ENCODE assay signal across 15 cellular contexts in genomic region chr6:90005048-90005827, GRCh38.
DNase-seq lines count a peak whose midpoint lies in the region; ATAC-seq and TF ChIP-seq lines count a peak whose summit lies in the region.
"Had no signal": no experiment of that assay in that cellular context is flagged by ENCODE, and none has a peak within 500 bp of the region (broad histone marks: within the 10 kb centered on the region; RNA-seq: fewer than 3 reads in every experiment).

No MANE protein-coding gene starts in this region.

- peaks cover 0 to 28% (median 0%) of the 10 kb centered on the region in 3 donors for H3K36me3 ChIP-seq in tibial nerve
- H3K36me3 ChIP-seq: thyroid gland had no signal

- peak overlapping the region in 1 of 4 donors; percentile 27 for H3K27ac ChIP-seq in tibial nerve
- H3K27ac ChIP-seq: HL-60, thyroid gland had no signal

- H3K27me3 Mint-ChIP-seq in WTC11 (ENCODE audit: low read depth) (no peaks in the 10 kb centered on the region), memory B cell (no peaks in the 10 kb centered on the region), HFFc6 (ENCODE audit: insufficient read depth) (no peaks in the 10 kb centered on the region)

- H3K4me1 ChIP-seq in tibial nerve, result peaks cover 0 to 15% (median 1%) of the 10 kb centered on the region in 4 donors
- H3K4me1 ChIP-seq: thyroid gland had no signal

- CTCF ChIA-PET in WTC11 (lab: Charles Lee), result interaction anchor here (1.7 kb wide), 1 partner anchor 65 kb away, joined by 6 read pairs; no protein-coding TSS in a partner anchor

- H3K27ac Mint-ChIP-seq in activated naive CD4-positive, alpha-beta T cell treated with anti-CD3 and anti-CD28 coated beads, Interleukin-2, amount 50 U/mL, for 72 hours, result peak overlapping the region; percentile 57 to 92
- no peak overlapping the region for H3K27ac Mint-ChIP-seq in WTC11
- H3K27ac Mint-ChIP-seq in memory B cell, result peak overlapping the region; percentile 21
- no peak overlapping the region for H3K27ac Mint-ChIP-seq in HFFc6

- POLR2A ChIA-PET in WTC11 (lab: Charles Lee), result no interaction called here

- H3K9me3 Mint-ChIP-seq in activated naive CD4-positive, alpha-beta T cell treated with anti-CD3 and anti-CD28 coated beads, Interleukin-2, amount 50 U/mL, for 72 hours, result no peaks in the 10 kb centered on the region
- H3K9me3 Mint-ChIP-seq in WTC11, result no peaks in the 10 kb centered on the region
- H3K9me3 Mint-ChIP-seq in memory B cell, result no peaks in the 10 kb centered on the region
- no peaks in the 10 kb centered on the region; the same call in 1 of the 2 replicates for H3K9me3 Mint-ChIP-seq in HFFc6
- H3K9me3 Mint-ChIP-seq: H9 had no signal

- H3K4me3 ChIP-seq in tibial nerve, result no peak overlapping the region
- H3K4me3 ChIP-seq: thyroid gland had no signal

- H3K27me3 ChIP-seq in tibial nerve, result no peaks in the 10 kb centered on the region
- H3K27me3 ChIP-seq: thyroid gland had no signal

- peaks cover 20 to 31% of the 10 kb centered on the region in 2 donors for H3K36me3 Mint-ChIP-seq in activated naive CD4-positive, alpha-beta T cell treated with anti-CD3 and anti-CD28 coated beads, Interleukin-2, amount 50 U/mL, for 72 hours
- H3K36me3 Mint-ChIP-seq in WTC11 (no peaks in the 10 kb centered on the region), memory B cell (peaks cover 20% of the 10 kb centered on the region), HFFc6 (ENCODE audit: low read depth) (no peaks in the 10 kb centered on the region)

- peaks cover 9% of the 10 kb centered on the region for H3K4me1 Mint-ChIP-seq in WTC11
- H3K4me1 Mint-ChIP-seq in memory B cell, result peaks cover 12% of the 10 kb centered on the region
- H3K4me1 Mint-ChIP-seq in HFFc6 (ENCODE audit: low read depth), result no peaks in the 10 kb centered on the region; the same call in 1 of the 2 replicates

- TF ChIP-seq POLR2A in tibial nerve (IDR thresholded peaks at IDR 0.05), result no peak

- H3K4me3 Mint-ChIP-seq in WTC11 (no peak overlapping the region), memory B cell (no peak overlapping the region), HFFc6 (no peak overlapping the region)
- H3K4me3 Mint-ChIP-seq: H9 had no signal

- no peak for DNase-seq in activated naive CD4-positive, alpha-beta T cell treated with anti-CD3 and anti-CD28 coated beads, Interleukin-2, amount 50 U/mL, for 72 hours (ENCODE audit: low spot score in 2 of 2)
- no peak for DNase-seq in activated naive CD4-positive, alpha-beta T cell (lab: John Stamatoyannopoulos, UW)
- no peak for DNase-seq in WTC11 (ENCODE audit: low spot score)
- no peak for DNase-seq in memory B cell (ENCODE audit: low spot score in 2 of 2)
- peak; percentile 18 to 38 for DNase-seq in tibial nerve (ENCODE audit: low spot score in 2 of 2)
- DNase-seq in NCI-H1092 treated with DMSO at 0.1 percent for 48 hours (lab: John Stamatoyannopoulos, UW), result no peak
- no peak for DNase-seq in activated T-cell treated with anti-CD3 and anti-CD28 coated beads for 4 hours
- no peak for DNase-seq in HFFc6
- DNase-seq: activated CD8-positive, alpha-beta memory T cell treated with anti-CD3 and anti-CD28 coated beads, Interleukin-2, amount 50 U/mL, for 4 hours; anterior cingulate cortex; cortex of kidney; H9; OCI-M1 had no signal

- no peaks in the 10 kb centered on the region for H3K9me3 ChIP-seq in tibial nerve
- H3K9me3 ChIP-seq: thyroid gland had no signal

- TF ChIP-seq CTCF in WTC11 (IDR thresholded peaks at IDR 0.05) (no peak), tibial nerve (IDR thresholded peaks at IDR 0.05) (no peak), HFFc6 (IDR thresholded peaks at IDR 0.05) (no peak)

- no peak for ATAC-seq in activated naive CD4-positive, alpha-beta T cell treated with anti-CD3 and anti-CD28 coated beads, Interleukin-2, amount 50 U/mL, for 72 hours
- ATAC-seq in WTC11, result 0 out of 2 replicates have a peak, but pooled peaks have one; percentile 26
- ATAC-seq in memory B cell (ENCODE audit: low read depth), result no peak

- TF ChIP-seq EP300 in tibial nerve (IDR thresholded peaks at IDR 0.05), result no peak

- WGBS in tibial nerve, 2 donors, result 80% methylated on average over 9 of the region's 9 CpGs

TF ChIP-seq in WTC11, 78 proteins besides CTCF, POLR2A, EP300 and RAD21:
- no peak for TF ChIP-seq ERG (CRISPR knock-in tag; IDR thresholded peaks at IDR 0.05)
- TF ChIP-seq, protein P1, sequence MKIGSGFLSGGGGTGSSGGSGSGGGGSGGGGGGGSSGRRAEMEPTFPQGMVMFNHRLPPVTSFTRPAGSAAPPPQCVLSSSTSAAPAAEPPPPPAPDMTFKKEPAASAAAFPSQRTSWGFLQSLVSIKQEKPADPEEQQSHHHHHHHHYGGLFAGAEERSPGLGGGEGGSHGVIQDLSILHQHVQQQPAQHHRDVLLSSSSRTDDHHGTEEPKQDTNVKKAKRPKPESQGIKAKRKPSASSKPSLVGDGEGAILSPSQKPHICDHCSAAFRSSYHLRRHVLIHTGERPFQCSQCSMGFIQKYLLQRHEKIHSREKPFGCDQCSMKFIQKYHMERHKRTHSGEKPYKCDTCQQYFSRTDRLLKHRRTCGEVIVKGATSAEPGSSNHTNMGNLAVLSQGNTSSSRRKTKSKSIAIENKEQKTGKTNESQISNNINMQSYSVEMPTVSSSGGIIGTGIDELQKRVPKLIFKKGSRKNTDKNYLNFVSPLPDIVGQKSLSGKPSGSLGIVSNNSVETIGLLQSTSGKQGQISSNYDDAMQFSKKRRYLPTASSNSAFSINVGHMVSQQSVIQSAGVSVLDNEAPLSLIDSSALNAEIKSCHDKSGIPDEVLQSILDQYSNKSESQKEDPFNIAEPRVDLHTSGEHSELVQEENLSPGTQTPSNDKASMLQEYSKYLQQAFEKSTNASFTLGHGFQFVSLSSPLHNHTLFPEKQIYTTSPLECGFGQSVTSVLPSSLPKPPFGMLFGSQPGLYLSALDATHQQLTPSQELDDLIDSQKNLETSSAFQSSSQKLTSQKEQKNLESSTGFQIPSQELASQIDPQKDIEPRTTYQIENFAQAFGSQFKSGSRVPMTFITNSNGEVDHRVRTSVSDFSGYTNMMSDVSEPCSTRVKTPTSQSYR (CRISPR knock-in tag; IDR thresholded peaks at IDR 0.05), result no peak
- no peak for TF ChIP-seq RORB (CRISPR knock-in tag; IDR thresholded peaks at IDR 0.05)
- no peak for TF ChIP-seq TP53 (CRISPR knock-in tag; IDR thresholded peaks at IDR 0.05)
- TF ChIP-seq NR1H2 (CRISPR knock-in tag; IDR thresholded peaks at IDR 0.05), result no peak
- TF ChIP-seq, protein P2, sequence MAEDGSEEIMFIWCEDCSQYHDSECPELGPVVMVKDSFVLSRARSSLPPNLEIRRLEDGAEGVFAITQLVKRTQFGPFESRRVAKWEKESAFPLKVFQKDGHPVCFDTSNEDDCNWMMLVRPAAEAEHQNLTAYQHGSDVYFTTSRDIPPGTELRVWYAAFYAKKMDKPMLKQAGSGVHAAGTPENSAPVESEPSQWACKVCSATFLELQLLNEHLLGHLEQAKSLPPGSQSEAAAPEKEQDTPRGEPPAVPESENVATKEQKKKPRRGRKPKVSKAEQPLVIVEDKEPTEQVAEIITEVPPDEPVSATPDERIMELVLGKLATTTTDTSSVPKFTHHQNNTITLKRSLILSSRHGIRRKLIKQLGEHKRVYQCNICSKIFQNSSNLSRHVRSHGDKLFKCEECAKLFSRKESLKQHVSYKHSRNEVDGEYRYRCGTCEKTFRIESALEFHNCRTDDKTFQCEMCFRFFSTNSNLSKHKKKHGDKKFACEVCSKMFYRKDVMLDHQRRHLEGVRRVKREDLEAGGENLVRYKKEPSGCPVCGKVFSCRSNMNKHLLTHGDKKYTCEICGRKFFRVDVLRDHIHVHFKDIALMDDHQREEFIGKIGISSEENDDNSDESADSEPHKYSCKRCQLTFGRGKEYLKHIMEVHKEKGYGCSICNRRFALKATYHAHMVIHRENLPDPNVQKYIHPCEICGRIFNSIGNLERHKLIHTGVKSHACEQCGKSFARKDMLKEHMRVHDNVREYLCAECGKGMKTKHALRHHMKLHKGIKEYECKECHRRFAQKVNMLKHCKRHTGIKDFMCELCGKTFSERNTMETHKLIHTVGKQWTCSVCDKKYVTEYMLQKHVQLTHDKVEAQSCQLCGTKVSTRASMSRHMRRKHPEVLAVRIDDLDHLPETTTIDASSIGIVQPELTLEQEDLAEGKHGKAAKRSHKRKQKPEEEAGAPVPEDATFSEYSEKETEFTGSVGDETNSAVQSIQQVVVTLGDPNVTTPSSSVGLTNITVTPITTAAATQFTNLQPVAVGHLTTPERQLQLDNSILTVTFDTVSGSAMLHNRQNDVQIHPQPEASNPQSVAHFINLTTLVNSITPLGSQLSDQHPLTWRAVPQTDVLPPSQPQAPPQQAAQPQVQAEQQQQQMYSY (CRISPR knock-in tag; IDR thresholded peaks at IDR 0.05), result no peak
- no peak for TF ChIP-seq NR3C1 (CRISPR knock-in tag; conservative IDR thresholded peaks at IDR 0.05; ENCODE audit: low read depth)
TF ChIP-seq in WTC11: peak in this region for 0.

Comparison
In these comparisons a context has a peak if more than half of its experiments do, and no peak if none do; other contexts are left out.
1. DNase-seq: peak in tibial nerve (2 of 2); none in activated naive CD4-positive, alpha-beta T cell treated with anti-CD3 and anti-CD28 coated beads, Interleukin-2, amount 50 U/mL, for 72 hours (0 of 2), activated naive CD4-positive, alpha-beta T cell (0 of 4), WTC11 (single experiment), memory B cell (0 of 2), NCI-H1092 treated with DMSO at 0.1 percent for 48 hours (single experiment), activated T-cell treated with anti-CD3 and anti-CD28 coated beads for 4 hours (single experiment) and HFFc6 (single experiment).
2. H3K27ac Mint-ChIP-seq: peak in activated naive CD4-positive, alpha-beta T cell treated with anti-CD3 and anti-CD28 coated beads, Interleukin-2, amount 50 U/mL, for 72 hours (2 of 2) and memory B cell (single experiment); none in WTC11 (single experiment) and HFFc6 (single experiment).